Comparison of ENCODE assay signal across 13 cellular contexts in genomic region chr17:28904800-28905199, GRCh38. TPM values are rescaled to one million over a fixed set of nuclear protein-coding genes. Genes with fewer than 3 reads are reported as not detected.
A peak's percentile ranks its signal among the peaks of the same experiment; 100 is the strongest.
DNase-seq lines count a peak whose midpoint lies in the region; ATAC-seq and TF ChIP-seq lines count a peak whose summit lies in the region.
"Had no signal": no experiment of that assay in that cellular context is flagged by ENCODE, and none has a peak within 500 bp of the region (broad histone marks: within the 10 kb centered on the region; RNA-seq: fewer than 3 reads in every experiment).

No MANE protein-coding gene starts in this region.

- H3K27me3 Mint-ChIP-seq in IgD-negative memory B cell (no peaks in the 10 kb centered on the region), activated B cell treated with CpG ODN at 0.5 μM for 24 hours (no peaks in the 10 kb centered on the region), neural crest cell (ENCODE audit: low read depth) (no peaks in the 10 kb centered on the region)
- H3K27me3 Mint-ChIP-seq: activated CD4-positive, alpha-beta memory T cell treated with anti-CD3 and anti-CD28 coated beads, Interleukin-2, amount 10 ng/mL, durations not matched to agents 7 days and 5 days; B cell had no signal

- peaks cover 0 to 41% of the 10 kb centered on the region in 2 donors for H3K36me3 ChIP-seq in adrenal gland (replicated peaks in 1 of 2)

- H3K4me3 ChIP-seq in adrenal gland, result no peak overlapping the region
- H3K4me3 ChIP-seq: GM12878, neural progenitor cell, transverse colon had no signal

- CTCF ChIA-PET in activated B cell treated with CpG ODN at 0.5 μM for 24 hours (lab: Charles Lee), result interaction anchor here (10.4 kb wide), 1 partner anchor 140 kb away, joined by 90 read pairs; no protein-coding TSS in a partner anchor

- H3K27ac ChIP-seq in adrenal gland, result no peak overlapping the region
- H3K27ac ChIP-seq: neural progenitor cell had no signal

- POLR2A ChIA-PET in activated B cell treated with CpG ODN at 0.5 μM for 24 hours (lab: Charles Lee), result interaction anchor here (0.9 kb wide), 1 partner anchor 178 kb away, joined by 3 read pairs; no protein-coding TSS in a partner anchor

- intact Hi-C loops in activated B cell treated with CpG ODN at 0.5 μM for 24 hours (cut with micrococcal nuclease) (loop anchor here (5.0 kb wide), 1 partner anchor 242 kb away; the partner anchor contains the start of genes SDF2 and SUPT6H), adrenal gland (cut with DNase I) (no loop called here)

- H3K9me3 Mint-ChIP-seq in IgD-negative memory B cell (no peaks in the 10 kb centered on the region), activated B cell treated with CpG ODN at 0.5 μM for 24 hours (no peaks in the 10 kb centered on the region), neural crest cell (no peaks in the 10 kb centered on the region)
- H3K9me3 Mint-ChIP-seq: activated CD4-positive, alpha-beta memory T cell treated with anti-CD3 and anti-CD28 coated beads, Interleukin-2, amount 10 ng/mL, durations not matched to agents 7 days and 5 days; neural progenitor cell had no signal

- H3K27me3 ChIP-seq in adrenal gland, result no peaks in the 10 kb centered on the region
- H3K27me3 ChIP-seq: neural progenitor cell, transverse colon had no signal

- DNase-seq in activated B cell treated with CpG ODN at 0.5 μM for 24 hours, result no peak
- no peak for DNase-seq in neural crest cell (ENCODE audit: low read depth, low spot score)
- DNase-seq in adrenal gland, result no peak
- DNase-seq: activated CD4-positive, alpha-beta memory T cell treated with anti-CD3 and anti-CD28 coated beads, Interleukin-2, amount 10 ng/mL, durations not matched to agents 7 days and 5 days; mesenchymal stem cell; stimulated activated CD4-positive, alpha-beta T cell treated with anti-CD3 and anti-CD28 coated beads, Interleukin-15, amount 100 ng/mL, for 24 hours; stimulated activated naive CD4-positive, alpha-beta T cell treated with Interleukin-2 at 50 U/mL for 16 hours; transverse colon had no signal

- TF ChIP-seq POLR2A in adrenal gland (IDR thresholded peaks at IDR 0.05), result no peak

- TF ChIP-seq CTCF in activated B cell treated with CpG ODN at 0.5 μM for 24 hours (IDR thresholded peaks at IDR 0.05) (no peak), neural crest cell (conservative IDR thresholded peaks at IDR 0.05) (no peak), adrenal gland (IDR thresholded peaks at IDR 0.05) (no peak)

- H3K36me3 Mint-ChIP-seq in IgD-negative memory B cell (peaks cover 4% of the 10 kb centered on the region), activated B cell treated with CpG ODN at 0.5 μM for 24 hours (ENCODE audit: low read depth) (peaks cover 54% of the 10 kb centered on the region), neural crest cell (ENCODE audit: low read depth) (peaks cover 15% of the 10 kb centered on the region)

- H3K9me3 ChIP-seq in adrenal gland (replicated peaks in 1 of 3), result no peaks in the 10 kb centered on the region
- H3K9me3 ChIP-seq: transverse colon had no signal

- H3K27ac Mint-ChIP-seq in IgD-negative memory B cell (peak overlapping the region in 2 of 3 donors; percentile 7 to 48), activated B cell treated with CpG ODN at 0.5 μM for 24 hours (peak overlapping the region; percentile 1), neural crest cell (ENCODE audit: unreplicated experiment) (no peak overlapping the region)
- H3K27ac Mint-ChIP-seq: neural progenitor cell had no signal

- H3K4me3 Mint-ChIP-seq in IgD-negative memory B cell (peak overlapping the region in 1 of 4 donors; percentile 12), activated B cell treated with CpG ODN at 0.5 μM for 24 hours (no peak overlapping the region), neural crest cell (peak overlapping the region; percentile 58)
- H3K4me3 Mint-ChIP-seq: activated CD4-positive, alpha-beta memory T cell treated with anti-CD3 and anti-CD28 coated beads, Interleukin-2, amount 10 ng/mL, durations not matched to agents 7 days and 5 days; B cell had no signal

- H3K4me1 Mint-ChIP-seq in IgD-negative memory B cell (peaks cover 12 to 20% (median 14%) of the 10 kb centered on the region in 3 donors), activated B cell treated with CpG ODN at 0.5 μM for 24 hours (peaks cover 24% of the 10 kb centered on the region), neural crest cell (peaks cover 32% of the 10 kb centered on the region)

- ATAC-seq in activated B cell treated with CpG ODN at 0.5 μM for 24 hours (ENCODE audit: low read depth), result no peak
- no peak for ATAC-seq in HG02840 (IDR thresholded peaks at IDR 0.05; ENCODE audit: low FRiP score, unreplicated experiment)
- ATAC-seq: GM12878 had no signal

- peaks cover 8 to 43% of the 10 kb centered on the region in 2 donors for H3K4me1 ChIP-seq in adrenal gland (replicated peaks in 1 of 2)
- H3K4me1 ChIP-seq: neural progenitor cell had no signal

- 40 to 52% (median 44%) methylated on average over 4 of the region's 4 CpGs for WGBS in adrenal gland, 4 donors

RNA-seq across cellular contexts. Expression of gene DHRS13, which starts 1.9 kb away (rescaled TPM):
- polyA plus RNA-seq in IgD-negative memory B cell, result 17.1 TPM
- 32.0 and 39.6 TPM in 2 replicates for total RNA-seq in activated B cell treated with CpG ODN at 0.5 μM for 24 hours
- total RNA-seq in neural crest cell, result 28.7 and 32.6 TPM in 2 replicates
- total RNA-seq in adrenal gland, result 10 to 100 TPM in 7 of 8 donors, 1 to 10 TPM in 1; 4.4 to 23.5 (median 14.7) TPM
- 10 to 100 TPM in 2 of 3 donors, 1 to 10 TPM in 1; 8.9 to 15.4 (median 10.5) TPM for polyA plus RNA-seq in adrenal gland

RNA-seq across cellular contexts. Expression of gene FLOT2, which starts 7.3 kb away (rescaled TPM):
- 400 TPM for polyA plus RNA-seq in IgD-negative memory B cell
- 303 and 321 TPM in 2 replicates for total RNA-seq in activated B cell treated with CpG ODN at 0.5 μM for 24 hours
- total RNA-seq in neural crest cell, result 132 and 133 TPM in 2 replicates
- 100 to 1,000 TPM in 2 of 8 donors, 10 to 100 TPM in 6; 48.4 to 193 (median 86.5) TPM for total RNA-seq in adrenal gland
- 10 to 100 TPM; 36.8 to 43.3 (median 43.1) TPM for polyA plus RNA-seq in adrenal gland

RNA-seq across cellular contexts. Expression of gene PHF12, which starts 46.5 kb away (rescaled TPM):
- polyA plus RNA-seq in IgD-negative memory B cell (11.6 TPM), adrenal gland (10 to 100 TPM; 16.2 to 22.7 (median 18.7) TPM)
- total RNA-seq in activated B cell treated with CpG ODN at 0.5 μM for 24 hours (89.2 and 96.5 TPM in 2 replicates), neural crest cell (60.8 and 64.7 TPM in 2 replicates), adrenal gland (10 to 100 TPM; 19.6 to 47.9 (median 35.0) TPM)

RNA-seq across cellular contexts. Expression of gene ERAL1, which starts 50.0 kb away (rescaled TPM):
- polyA plus RNA-seq in IgD-negative memory B cell (45.8 TPM), adrenal gland (10 to 100 TPM; 44.0 to 80.8 (median 60.9) TPM)
- total RNA-seq in activated B cell treated with CpG ODN at 0.5 μM for 24 hours (47.6 and 49.2 TPM in 2 replicates), neural crest cell (63.0 and 64.4 TPM in 2 replicates), adrenal gland (10 to 100 TPM; 45.0 to 62.1 (median 55.1) TPM)
